In the genomic region with DNA sequence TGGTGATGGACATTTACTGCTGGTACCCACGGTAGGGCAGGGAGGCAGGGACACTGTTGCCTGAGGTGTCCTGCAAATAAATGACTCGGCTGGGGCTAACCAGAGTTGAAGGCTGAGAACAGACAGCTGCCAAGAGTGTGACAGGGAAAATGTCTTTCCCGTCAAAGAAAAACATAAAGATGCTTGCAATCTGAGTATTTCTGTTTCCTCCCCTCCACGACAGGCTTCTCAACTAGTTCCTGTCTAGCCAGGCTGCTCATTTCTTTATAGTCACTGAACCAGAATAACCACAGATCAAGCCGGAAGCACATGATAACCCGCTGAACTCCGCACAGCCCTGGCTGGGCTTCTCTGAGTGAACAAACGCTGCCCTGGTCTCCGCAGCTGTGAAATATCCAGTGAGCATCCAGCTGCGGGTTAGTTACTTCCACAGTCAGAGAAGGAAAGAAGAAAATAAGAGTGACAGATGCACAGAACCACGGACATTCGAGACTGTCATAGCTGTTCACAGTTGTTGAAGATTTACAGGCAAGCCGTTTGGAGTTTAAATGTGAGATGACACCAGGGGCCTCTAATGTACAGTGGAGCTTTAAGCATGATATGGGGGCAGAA, we compare ENCODE assay signal across 8 cellular contexts.
DNase-seq lines count a peak whose midpoint lies in the region; ATAC-seq and TF ChIP-seq lines count a peak whose summit lies in the region.

No MANE protein-coding gene starts in this region.

- H3K27ac Mint-ChIP-seq in activated naive CD4-positive, alpha-beta T cell treated with anti-CD3 and anti-CD28 coated beads, Interleukin-2, amount 50 U/mL, for 72 hours, result peak overlapping the region; percentile 40 to 82

- H3K9me3 ChIP-seq in OCI-LY1 (ENCODE audit: low read length), result no peaks in the 10 kb centered on the region

- H3K9me2 ChIP-seq in OCI-LY1 (ENCODE audit: low read depth, low read length), result no peaks in the 10 kb centered on the region

- H2AFZ ChIP-seq in OCI-LY1 (ENCODE audit: low read length), result peak overlapping the region; percentile 67; the same call in 1 of the 2 replicates

- peak overlapping the region; percentile 86 for H3K27ac ChIP-seq in OCI-LY1 (ENCODE audit: low read depth, low read length, poor library complexity, severe bottlenecking)
- H3K27ac ChIP-seq in substantia nigra (ENCODE audit: low read depth, low read length, poor library complexity, severe bottlenecking), result peak overlapping the region; percentile 45

- peaks cover 17% of the 10 kb centered on the region for H3K4me1 ChIP-seq in OCI-LY1 (ENCODE audit: insufficient read depth, low read length, severe bottlenecking)

- DNase-seq in SIG-M5 treated with dmso at 0.1 percent for 504 hours (lab: John Stamatoyannopoulos, UW; ENCODE audit: unreplicated experiment), result peak; percentile 58
- no peak for DNase-seq in SIG-M5 (lab: John Stamatoyannopoulos, UW)
- DNase-seq in activated naive CD4-positive, alpha-beta T cell treated with anti-CD3 and anti-CD28 coated beads, Interleukin-2, amount 50 U/mL, for 72 hours (ENCODE audit: low spot score in 2 of 2), result peak; percentile 39 to 60
- DNase-seq in kidney tubule cell (ENCODE audit: low spot score), result peak; percentile 88
- DNase-seq in substantia nigra (lab: John Stamatoyannopoulos, UW), result peak in 31 of 49 donors; percentile 5 to 65 (median 23)
- no peak for DNase-seq in SW480 (ENCODE audit: low spot score)

- peak overlapping the region; percentile 46 for H3K9ac ChIP-seq in OCI-LY1 (ENCODE audit: low read length)

- peaks cover 12 to 18% of the 10 kb centered on the region in 2 donors for H3K9me3 Mint-ChIP-seq in activated naive CD4-positive, alpha-beta T cell treated with anti-CD3 and anti-CD28 coated beads, Interleukin-2, amount 50 U/mL, for 72 hours

- peak overlapping the region; percentile 81 for H3K4me2 ChIP-seq in OCI-LY1 (ENCODE audit: low read length)

- no peak for TF ChIP-seq CTCF in OCI-LY1 (IDR thresholded peaks at IDR 0.05; ENCODE audit: low read length)

- peak overlapping the region; percentile 44 for H3K4me3 ChIP-seq in OCI-LY1 (ENCODE audit: low read depth, low read length, poor library complexity, severe bottlenecking)

- peak; percentile 45 for ATAC-seq in HG02884 (IDR thresholded peaks at IDR 0.05; ENCODE audit: unreplicated experiment)
- peak; percentile 83 to 85 for ATAC-seq in activated naive CD4-positive, alpha-beta T cell treated with anti-CD3 and anti-CD28 coated beads, Interleukin-2, amount 50 U/mL, for 72 hours

- no peaks in the 10 kb centered on the region for H3K79me2 ChIP-seq in OCI-LY1 (ENCODE audit: insufficient read depth, low read length)

- peaks cover 10 to 24% of the 10 kb centered on the region in 2 donors for H3K36me3 Mint-ChIP-seq in activated naive CD4-positive, alpha-beta T cell treated with anti-CD3 and anti-CD28 coated beads, Interleukin-2, amount 50 U/mL, for 72 hours

- H3K36me3 ChIP-seq in OCI-LY1 (ENCODE audit: insufficient read depth, low read length), result no peaks in the 10 kb centered on the region

- H3F3A ChIP-seq in OCI-LY1 (ENCODE audit: insufficient read depth, low read length), result no peaks in the 10 kb centered on the region

- H4K20me1 ChIP-seq in OCI-LY1 (ENCODE audit: insufficient read depth, low read length), result no peaks in the 10 kb centered on the region

- H3K27me3 ChIP-seq in OCI-LY1 (ENCODE audit: insufficient read depth, low read length), result no peaks in the 10 kb centered on the region

Comparison
In these comparisons a context has a peak if more than half of its experiments do, and no peak if none do; other contexts are left out.
1. DNase-seq: peak in SIG-M5 treated with dmso at 0.1 percent for 504 hours (single experiment), activated naive CD4-positive, alpha-beta T cell treated with anti-CD3 and anti-CD28 coated beads, Interleukin-2, amount 50 U/mL, for 72 hours (2 of 2), kidney tubule cell (single experiment) and substantia nigra (31 of 49); none in SIG-M5 (single experiment) and SW480 (single experiment).